In genomic region chr2:26785431-26786206, GRCh38 we compare ENCODE assay signal across 8 cellular contexts. TPM values are rescaled to one million over a fixed set of nuclear protein-coding genes. Genes with fewer than 3 reads are reported as not detected.
DNase-seq lines count a peak whose midpoint lies in the region; ATAC-seq and TF ChIP-seq lines count a peak whose summit lies in the region.

CENPA (plus strand) TSS chr2:26786056; CDS start chr2:26786197, 141 bp downstream.

- peaks cover 8% of the 10 kb centered on the region; the same call in 1 of the 2 replicates for H4K20me1 ChIP-seq in PC-3 (ENCODE audit: low read length)

- peak within 1 kb of the TSS; percentile 77 for H3K4me2 ChIP-seq in PC-3 (ENCODE audit: low read length)

- CTCF ChIA-PET in PC-3 (lab: Charles Lee), result no interaction called here

- POLR2A ChIA-PET in PC-3 (lab: Charles Lee; ENCODE audit: unreplicated experiment), result no interaction called here

- no peaks in the 10 kb centered on the region for H3K27me3 ChIP-seq in PC-3 (ENCODE audit: low read length)

- peaks cover 11% of the 10 kb centered on the region; the same call in 1 of the 2 replicates for H3K36me3 ChIP-seq in PC-3 (ENCODE audit: low read depth, low read length)

- intact Hi-C loops in PC-3 (cut with micrococcal nuclease), result no loop called here

- BruUV-seq in PC-3 (replicated peaks; lab: Mats Ljungman, UMichigan), result no TSS peak

- DNase-seq in DMS153 (lab: John Stamatoyannopoulos, UW) (peak; percentile 98), PC-3 (peak; percentile 99), activated T-cell treated with anti-CD3 and anti-CD28 coated beads for 48 hours (ENCODE audit: low read depth) (peak; percentile 90), epithelial cell of proximal tubule (ENCODE audit: low read depth) (peak; percentile 97), mucosa of gallbladder (ENCODE audit: low spot score) (peak; percentile 99)
- peak; percentile 89 to 90 for DNase-seq in stimulated activated CD8-positive, alpha-beta memory T cell treated with anti-CD3 and anti-CD28 coated beads, Interleukin-4, amount 100 ng/mL, for 4 hours (ENCODE audit: low read depth in 2 of 2, low spot score in 1 of 2)

- no peak for TF ChIP-seq EP300 in Ishikawa (IDR thresholded peaks at IDR 0.05; ENCODE audit: borderline replicate concordance)

- H2AFZ ChIP-seq in PC-3 (ENCODE audit: low read length), result peak within 1 kb of the TSS; percentile 90

- no peaks in the 10 kb centered on the region for H3F3A ChIP-seq in PC-3 (ENCODE audit: low read length, unreplicated experiment)

- no peak for TF ChIP-seq RAD21 in Ishikawa (IDR thresholded peaks at IDR 0.05; ENCODE audit: low read depth)

- no peaks in the 10 kb centered on the region for H3K9me2 ChIP-seq in PC-3 (replicated peaks; ENCODE audit: low read length)

- H3K4me3 ChIP-seq in PC-3 (ENCODE audit: low read length) (peak within 1 kb of the TSS; percentile 76), epithelial cell of proximal tubule (ENCODE audit: low read depth, low read length) (peak within 1 kb of the TSS; percentile 75)

- peaks cover 14% of the 10 kb centered on the region for H3K4me1 ChIP-seq in PC-3 (ENCODE audit: insufficient read depth, low read length)

- peak within 1 kb of the TSS; percentile 28 for H3K27ac ChIP-seq in PC-3 (ENCODE audit: low read length)

- peak within 1 kb of the TSS; percentile 78 for H3K9ac ChIP-seq in PC-3 (ENCODE audit: low read length)

- H3K9me3 ChIP-seq in PC-3 (ENCODE audit: low read length), result no peaks in the 10 kb centered on the region

- ATAC-seq in GM21576 (IDR thresholded peaks at IDR 0.05; ENCODE audit: unreplicated experiment) (peak; percentile 98), PC-3 (peak; percentile 99)

- H3K79me2 ChIP-seq in PC-3 (ENCODE audit: low read length), result peaks cover 46% of the 10 kb centered on the region

- TF ChIP-seq CTCF in PC-3 (conservative IDR thresholded peaks at IDR 0.05; ENCODE audit: low read depth, low read length) (no peak), epithelial cell of proximal tubule (conservative IDR thresholded peaks at IDR 0.05; ENCODE audit: low read depth, low read length) (peak; percentile 9)

TF ChIP-seq in Ishikawa, 13 proteins besides CTCF, POLR2A, EP300 and RAD21:
- TF ChIP-seq TAF1 (IDR thresholded peaks at IDR 0.05; ENCODE audit: low read depth) (peak; percentile 81), EGR1 (IDR thresholded peaks at IDR 0.05) (no peak), CREB1 (IDR thresholded peaks at IDR 0.05; ENCODE audit: low read depth) (0 out of 2 replicates have a peak, but pooled peaks have one; percentile 53), FOXM1 (IDR thresholded peaks at IDR 0.05; ENCODE audit: borderline replicate concordance, low read depth) (peak; percentile 100), MAX (IDR thresholded peaks at IDR 0.05) (peak; percentile 99), NFIC (IDR thresholded peaks at IDR 0.05) (peak; percentile 50), CEBPB (IDR thresholded peaks at IDR 0.05) (0 out of 2 replicates have a peak, but pooled peaks have one; percentile 4), TEAD4 (IDR thresholded peaks at IDR 0.05) (0 out of 2 replicates have a peak, but pooled peaks have one; percentile 4), ZBTB7A (IDR thresholded peaks at IDR 0.05; ENCODE audit: low read depth) (no peak), YY1 (IDR thresholded peaks at IDR 0.05; ENCODE audit: low read depth) (no peak)

RNA-seq across cellular contexts. Expression of gene CENPA, which starts in this region (rescaled TPM):
- 40.8 and 42.4 TPM in 2 replicates for total RNA-seq in PC-3 (2014; rRNA removed)
- 24.4 and 33.7 TPM in 2 replicates for total RNA-seq in epithelial cell of proximal tubule
- total RNA-seq in mucosa of gallbladder, result 1.3 TPM

Comparison
In these comparisons a context has a peak if more than half of its experiments do, and no peak if none do; other contexts are left out.
1. Peak in every context shown above with its lines: DNase-seq, ATAC-seq, H3K4me3 ChIP-seq and H3K27ac ChIP-seq.
2. RNA of gene CENPA (total RNA-seq): 40.8 to 42.4 TPM in PC-3 and 24.4 to 33.7 TPM in epithelial cell of proximal tubule; 1.3 TPM in mucosa of gallbladder (single experiment); every median in the first group is over 10 times any median in the second.